Comparison of ENCODE assay signal across 1 cellular context in the genomic region with DNA sequence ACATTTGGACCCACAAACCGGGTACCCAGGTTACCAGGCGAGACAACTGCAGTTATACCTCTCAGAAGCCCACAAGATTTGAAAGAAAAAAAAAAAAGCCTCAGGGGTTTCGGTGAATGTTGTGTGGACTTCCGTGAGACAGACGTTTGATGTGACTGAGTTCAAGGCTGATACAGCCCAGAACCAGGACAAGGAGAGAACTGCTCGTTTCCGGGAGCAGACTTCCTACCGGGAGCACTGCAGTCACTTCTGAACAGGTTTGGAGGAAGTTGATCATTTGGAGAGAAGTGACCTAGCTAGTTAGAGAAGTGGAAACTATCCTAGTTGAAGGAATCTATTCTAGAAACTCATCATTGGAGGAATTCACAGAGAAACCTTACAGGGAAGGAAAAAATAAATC.
TF ChIP-seq lines count a peak whose summit lies in the region.

No MANE protein-coding gene starts in this region.

TF ChIP-seq in GM12878, 131 proteins besides CTCF, POLR2A, EP300 and RAD21:
- TF ChIP-seq, protein P1, sequence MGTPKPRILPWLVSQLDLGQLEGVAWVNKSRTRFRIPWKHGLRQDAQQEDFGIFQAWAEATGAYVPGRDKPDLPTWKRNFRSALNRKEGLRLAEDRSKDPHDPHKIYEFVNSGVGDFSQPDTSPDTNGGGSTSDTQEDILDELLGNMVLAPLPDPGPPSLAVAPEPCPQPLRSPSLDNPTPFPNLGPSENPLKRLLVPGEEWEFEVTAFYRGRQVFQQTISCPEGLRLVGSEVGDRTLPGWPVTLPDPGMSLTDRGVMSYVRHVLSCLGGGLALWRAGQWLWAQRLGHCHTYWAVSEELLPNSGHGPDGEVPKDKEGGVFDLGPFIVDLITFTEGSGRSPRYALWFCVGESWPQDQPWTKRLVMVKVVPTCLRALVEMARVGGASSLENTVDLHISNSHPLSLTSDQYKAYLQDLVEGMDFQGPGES (IDR thresholded peaks at IDR 0.05) = no peak
- TF ChIP-seq, protein P2, sequence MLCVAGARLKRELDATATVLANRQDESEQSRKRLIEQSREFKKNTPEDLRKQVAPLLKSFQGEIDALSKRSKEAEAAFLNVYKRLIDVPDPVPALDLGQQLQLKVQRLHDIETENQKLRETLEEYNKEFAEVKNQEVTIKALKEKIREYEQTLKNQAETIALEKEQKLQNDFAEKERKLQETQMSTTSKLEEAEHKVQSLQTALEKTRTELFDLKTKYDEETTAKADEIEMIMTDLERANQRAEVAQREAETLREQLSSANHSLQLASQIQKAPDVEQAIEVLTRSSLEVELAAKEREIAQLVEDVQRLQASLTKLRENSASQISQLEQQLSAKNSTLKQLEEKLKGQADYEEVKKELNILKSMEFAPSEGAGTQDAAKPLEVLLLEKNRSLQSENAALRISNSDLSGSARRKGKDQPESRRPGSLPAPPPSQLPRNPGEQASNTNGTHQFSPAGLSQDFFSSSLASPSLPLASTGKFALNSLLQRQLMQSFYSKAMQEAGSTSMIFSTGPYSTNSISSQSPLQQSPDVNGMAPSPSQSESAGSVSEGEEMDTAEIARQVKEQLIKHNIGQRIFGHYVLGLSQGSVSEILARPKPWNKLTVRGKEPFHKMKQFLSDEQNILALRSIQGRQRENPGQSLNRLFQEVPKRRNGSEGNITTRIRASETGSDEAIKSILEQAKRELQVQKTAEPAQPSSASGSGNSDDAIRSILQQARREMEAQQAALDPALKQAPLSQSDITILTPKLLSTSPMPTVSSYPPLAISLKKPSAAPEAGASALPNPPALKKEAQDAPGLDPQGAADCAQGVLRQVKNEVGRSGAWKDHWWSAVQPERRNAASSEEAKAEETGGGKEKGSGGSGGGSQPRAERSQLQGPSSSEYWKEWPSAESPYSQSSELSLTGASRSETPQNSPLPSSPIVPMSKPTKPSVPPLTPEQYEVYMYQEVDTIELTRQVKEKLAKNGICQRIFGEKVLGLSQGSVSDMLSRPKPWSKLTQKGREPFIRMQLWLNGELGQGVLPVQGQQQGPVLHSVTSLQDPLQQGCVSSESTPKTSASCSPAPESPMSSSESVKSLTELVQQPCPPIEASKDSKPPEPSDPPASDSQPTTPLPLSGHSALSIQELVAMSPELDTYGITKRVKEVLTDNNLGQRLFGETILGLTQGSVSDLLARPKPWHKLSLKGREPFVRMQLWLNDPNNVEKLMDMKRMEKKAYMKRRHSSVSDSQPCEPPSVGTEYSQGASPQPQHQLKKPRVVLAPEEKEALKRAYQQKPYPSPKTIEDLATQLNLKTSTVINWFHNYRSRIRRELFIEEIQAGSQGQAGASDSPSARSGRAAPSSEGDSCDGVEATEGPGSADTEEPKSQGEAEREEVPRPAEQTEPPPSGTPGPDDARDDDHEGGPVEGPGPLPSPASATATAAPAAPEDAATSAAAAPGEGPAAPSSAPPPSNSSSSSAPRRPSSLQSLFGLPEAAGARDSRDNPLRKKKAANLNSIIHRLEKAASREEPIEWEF (IDR thresholded peaks at IDR 0.05; ENCODE audit: insufficient replicate concordance, low read depth, low read length) = no peak
- TF ChIP-seq NR2F1 (conservative IDR thresholded peaks at IDR 0.05) (no peak), MTA2 (IDR thresholded peaks at IDR 0.05; ENCODE audit: low read depth) (no peak), MEF2A (IDR thresholded peaks at IDR 0.05; ENCODE audit: insufficient read depth, low read depth, low read length) (no peak), RFX5 (IDR thresholded peaks at IDR 0.05; ENCODE audit: low read depth, low read length) (no peak), SMARCA5 (IDR thresholded peaks at IDR 0.05) (no peak), GATAD2B (conservative IDR thresholded peaks at IDR 0.05; ENCODE audit: low read depth) (no peak), EED (IDR thresholded peaks at IDR 0.05; ENCODE audit: low read depth) (no peak), PAX8 (IDR thresholded peaks at IDR 0.05) (no peak), PAX5 (IDR thresholded peaks at IDR 0.05; ENCODE audit: borderline replicate concordance, low read depth, low read length) (no peak), POLR2AphosphoS5 (IDR thresholded peaks at IDR 0.05; ENCODE audit: low read length) (no peak), SIN3A (IDR thresholded peaks at IDR 0.05; ENCODE audit: low read depth, low read length) (no peak), TCF7 (IDR thresholded peaks at IDR 0.05; ENCODE audit: borderline replicate concordance) (no peak), BACH1 (IDR thresholded peaks at IDR 0.05; ENCODE audit: borderline replicate concordance) (no peak)
- TF ChIP-seq, protein P3, sequence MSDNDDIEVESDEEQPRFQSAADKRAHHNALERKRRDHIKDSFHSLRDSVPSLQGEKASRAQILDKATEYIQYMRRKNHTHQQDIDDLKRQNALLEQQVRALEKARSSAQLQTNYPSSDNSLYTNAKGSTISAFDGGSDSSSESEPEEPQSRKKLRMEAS (IDR thresholded peaks at IDR 0.05; ENCODE audit: low read depth, low read length) = no peak
- TF ChIP-seq, protein P4, sequence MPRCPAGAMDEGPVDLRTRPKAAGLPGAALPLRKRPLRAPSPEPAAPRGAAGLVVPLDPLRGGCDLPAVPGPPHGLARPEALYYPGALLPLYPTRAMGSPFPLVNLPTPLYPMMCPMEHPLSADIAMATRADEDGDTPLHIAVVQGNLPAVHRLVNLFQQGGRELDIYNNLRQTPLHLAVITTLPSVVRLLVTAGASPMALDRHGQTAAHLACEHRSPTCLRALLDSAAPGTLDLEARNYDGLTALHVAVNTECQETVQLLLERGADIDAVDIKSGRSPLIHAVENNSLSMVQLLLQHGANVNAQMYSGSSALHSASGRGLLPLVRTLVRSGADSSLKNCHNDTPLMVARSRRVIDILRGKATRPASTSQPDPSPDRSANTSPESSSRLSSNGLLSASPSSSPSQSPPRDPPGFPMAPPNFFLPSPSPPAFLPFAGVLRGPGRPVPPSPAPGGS (IDR thresholded peaks at IDR 0.05; ENCODE audit: borderline replicate concordance, insufficient read depth, low read depth, low read length, poor library complexity, severe bottlenecking) = no peak
- TF ChIP-seq, protein P5, sequence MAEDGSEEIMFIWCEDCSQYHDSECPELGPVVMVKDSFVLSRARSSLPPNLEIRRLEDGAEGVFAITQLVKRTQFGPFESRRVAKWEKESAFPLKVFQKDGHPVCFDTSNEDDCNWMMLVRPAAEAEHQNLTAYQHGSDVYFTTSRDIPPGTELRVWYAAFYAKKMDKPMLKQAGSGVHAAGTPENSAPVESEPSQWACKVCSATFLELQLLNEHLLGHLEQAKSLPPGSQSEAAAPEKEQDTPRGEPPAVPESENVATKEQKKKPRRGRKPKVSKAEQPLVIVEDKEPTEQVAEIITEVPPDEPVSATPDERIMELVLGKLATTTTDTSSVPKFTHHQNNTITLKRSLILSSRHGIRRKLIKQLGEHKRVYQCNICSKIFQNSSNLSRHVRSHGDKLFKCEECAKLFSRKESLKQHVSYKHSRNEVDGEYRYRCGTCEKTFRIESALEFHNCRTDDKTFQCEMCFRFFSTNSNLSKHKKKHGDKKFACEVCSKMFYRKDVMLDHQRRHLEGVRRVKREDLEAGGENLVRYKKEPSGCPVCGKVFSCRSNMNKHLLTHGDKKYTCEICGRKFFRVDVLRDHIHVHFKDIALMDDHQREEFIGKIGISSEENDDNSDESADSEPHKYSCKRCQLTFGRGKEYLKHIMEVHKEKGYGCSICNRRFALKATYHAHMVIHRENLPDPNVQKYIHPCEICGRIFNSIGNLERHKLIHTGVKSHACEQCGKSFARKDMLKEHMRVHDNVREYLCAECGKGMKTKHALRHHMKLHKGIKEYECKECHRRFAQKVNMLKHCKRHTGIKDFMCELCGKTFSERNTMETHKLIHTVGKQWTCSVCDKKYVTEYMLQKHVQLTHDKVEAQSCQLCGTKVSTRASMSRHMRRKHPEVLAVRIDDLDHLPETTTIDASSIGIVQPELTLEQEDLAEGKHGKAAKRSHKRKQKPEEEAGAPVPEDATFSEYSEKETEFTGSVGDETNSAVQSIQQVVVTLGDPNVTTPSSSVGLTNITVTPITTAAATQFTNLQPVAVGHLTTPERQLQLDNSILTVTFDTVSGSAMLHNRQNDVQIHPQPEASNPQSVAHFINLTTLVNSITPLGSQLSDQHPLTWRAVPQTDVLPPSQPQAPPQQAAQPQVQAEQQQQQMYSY (CRISPR knock-in tag; IDR thresholded peaks at IDR 0.05) = no peak
TF ChIP-seq in GM12878: peak in this region for 0.
